Comparison of ENCODE assay signal across 38 cellular contexts in genomic region chr18:23842305-23842704, GRCh38.
"Had no signal": no experiment of that assay in that cellular context is flagged by ENCODE, and none has a peak within 500 bp of the region (broad histone marks: within the 10 kb centered on the region; RNA-seq: fewer than 3 reads in every experiment).

No MANE protein-coding gene starts in this region.

- H3K36me3 Mint-ChIP-seq: activated naive CD4-positive, alpha-beta T cell treated with anti-CD3 and anti-CD28 coated beads, Interleukin-2, amount 10 ng/mL, durations not matched to agents 7 days and 5 days; activated naive CD4-positive, alpha-beta T cell treated with anti-CD3 and anti-CD28 coated beads, Interleukin-2, amount 50 U/mL, for 24 hours; activated naive CD4-positive, alpha-beta T cell treated with anti-CD3 and anti-CD28 coated beads, Interleukin-2, amount 50 U/mL, for 72 hours; activated naive CD8-positive, alpha-beta T cell; activated naive CD8-positive, alpha-beta T cell treated with anti-CD3 and anti-CD28 coated beads for 36 hours; activated naive CD8-positive, alpha-beta T cell treated with anti-CD3 and anti-CD28 coated beads, Interleukin-2, amount 10 ng/mL, durations not matched to agents 7 days and 5 days; brain had no signal

- H3K9me3 ChIP-seq: adrenal gland, ascending aorta, body of pancreas, breast epithelium had no signal

- H3K36me3 ChIP-seq: adrenal gland, ascending aorta, brain microvascular endothelial cell, breast epithelium, cardiac muscle cell had no signal

- H3K4me3 ChIP-seq: adrenal gland, ascending aorta, body of pancreas, breast epithelium, cardiac muscle cell had no signal

- H3K27ac Mint-ChIP-seq: activated naive CD4-positive, alpha-beta T cell treated with anti-CD3 and anti-CD28 coated beads for 36 hours; activated naive CD4-positive, alpha-beta T cell treated with anti-CD3 and anti-CD28 coated beads, Interleukin-2, amount 10 ng/mL, durations not matched to agents 7 days and 5 days; activated naive CD4-positive, alpha-beta T cell treated with anti-CD3 and anti-CD28 coated beads, Interleukin-2, amount 50 U/mL, for 24 hours; activated naive CD8-positive, alpha-beta T cell; activated naive CD8-positive, alpha-beta T cell treated with anti-CD3 and anti-CD28 coated beads for 36 hours; activated naive CD8-positive, alpha-beta T cell treated with anti-CD3 and anti-CD28 coated beads, Interleukin-2, amount 10 ng/mL, durations not matched to agents 7 days and 5 days; activated naive CD8-positive, alpha-beta T cell treated with anti-CD3 and anti-CD28 coated beads, Interleukin-2, amount 50 U/mL, for 24 hours; activated T-cell treated with anti-CD3 and anti-CD28 coated beads, Interleukin-2, amount 50 U/mL, for 24 hours; activated T-cell treated with anti-CD3 and anti-CD28 coated beads, Interleukin-2, amount 50 U/mL, for 72 hours; activated T-helper 1 cell treated with anti-CD3 and anti-CD28 coated beads, Interleukin-12 subunit alpha, Interleukin-12 subunit beta, Interleukin-2, Interleukin-4 antibody, amounts not matched to agents 30 ng/mL and 10 ng/mL and 1 ng/mL, durations not matched to agents 14 hours and 24 hours and 36 hours; activated T-helper 17 cell treated with anti-CD3 and anti-CD28 coated beads, Interleukin-2, amount 50 U/mL, for 72 hours; activated T-helper 2 cell treated with anti-CD3 and anti-CD28 coated beads, Interferon-gamma antibody, Interleukin-2, Interleukin-4, amounts not matched to agents 10 μg/mL and 5 μg/mL and 100 μg/mL, durations not matched to agents 14 hours and 24 hours and 36 hours; brain had no signal

- H3K27ac ChIP-seq: adrenal gland, ascending aorta, body of pancreas, brain microvascular endothelial cell, breast epithelium, cardiac muscle cell had no signal

- H3K27me3 Mint-ChIP-seq: activated naive CD4-positive, alpha-beta T cell treated with anti-CD3 and anti-CD28 coated beads, Interleukin-2, amount 50 U/mL, for 24 hours; activated naive CD8-positive, alpha-beta T cell; activated naive CD8-positive, alpha-beta T cell treated with anti-CD3 and anti-CD28 coated beads for 36 hours; activated naive CD8-positive, alpha-beta T cell treated with anti-CD3 and anti-CD28 coated beads, Interleukin-2, amount 50 U/mL, for 24 hours; activated T-cell treated with anti-CD3 and anti-CD28 coated beads, Interleukin-2, amount 50 U/mL, for 24 hours; activated T-helper 17 cell treated with anti-CD3 and anti-CD28 coated beads, Interleukin-2, amount 50 U/mL, for 72 hours; brain; central memory CD8-positive, alpha-beta T cell had no signal

- H3K4me3 Mint-ChIP-seq: activated naive CD4-positive, alpha-beta T cell treated with anti-CD3 and anti-CD28 coated beads for 36 hours; activated naive CD4-positive, alpha-beta T cell treated with anti-CD3 and anti-CD28 coated beads, Interleukin-2, amount 10 ng/mL, durations not matched to agents 7 days and 5 days; activated naive CD4-positive, alpha-beta T cell treated with anti-CD3 and anti-CD28 coated beads, Interleukin-2, amount 50 U/mL, for 24 hours; activated naive CD8-positive, alpha-beta T cell; activated naive CD8-positive, alpha-beta T cell treated with anti-CD3 and anti-CD28 coated beads for 36 hours; activated naive CD8-positive, alpha-beta T cell treated with anti-CD3 and anti-CD28 coated beads, Interleukin-2, amount 10 ng/mL, durations not matched to agents 7 days and 5 days; activated naive CD8-positive, alpha-beta T cell treated with anti-CD3 and anti-CD28 coated beads, Interleukin-2, amount 50 U/mL, for 24 hours; activated T-cell treated with anti-CD3 and anti-CD28 coated beads, Interleukin-2, amount 50 U/mL, for 24 hours; activated T-cell treated with anti-CD3 and anti-CD28 coated beads, Interleukin-2, amount 50 U/mL, for 4 hours; activated T-cell treated with anti-CD3 and anti-CD28 coated beads, Interleukin-2, amount 50 U/mL, for 72 hours; activated T-helper 1 cell treated with anti-CD3 and anti-CD28 coated beads, Interleukin-12 subunit alpha, Interleukin-12 subunit beta, Interleukin-2, Interleukin-4 antibody, amounts not matched to agents 30 ng/mL and 10 ng/mL and 1 ng/mL, durations not matched to agents 14 hours and 24 hours and 36 hours; activated T-helper 17 cell treated with anti-CD3 and anti-CD28 coated beads, Interleukin-2, amount 50 U/mL, for 72 hours; brain; central memory CD8-positive, alpha-beta T cell had no signal

- H3K27me3 ChIP-seq: adrenal gland, ascending aorta, body of pancreas, brain microvascular endothelial cell, breast epithelium, cardiac muscle cell had no signal

- DNase-seq: activated effector memory CD4-positive, alpha-beta T cell treated with anti-CD3 and anti-CD28 coated beads, Interleukin-2, amount 50 U/mL, for 16 hours; activated effector memory CD4-positive, alpha-beta T cell treated with Interleukin-2 at 50 U/mL for 16 hours; activated gamma-delta T cell; activated gamma-delta T cell treated with Interleukin-2 at 50 U/mL for 16 hours; activated naive CD4-positive, alpha-beta T cell; activated naive CD4-positive, alpha-beta T cell treated with anti-CD3 and anti-CD28 coated beads for 36 hours; activated naive CD4-positive, alpha-beta T cell treated with anti-CD3 and anti-CD28 coated beads, Interleukin-2, amount 10 ng/mL, durations not matched to agents 7 days and 5 days; activated naive CD4-positive, alpha-beta T cell treated with anti-CD3 and anti-CD28 coated beads, Interleukin-2, amount 50 U/mL, for 16 hours; activated naive CD4-positive, alpha-beta T cell treated with Interleukin-2 at 50 U/mL for 16 hours; activated naive CD8-positive, alpha-beta T cell treated with anti-CD3 and anti-CD28 coated beads for 36 hours; activated naive CD8-positive, alpha-beta T cell treated with anti-CD3 and anti-CD28 coated beads, Interleukin-2, amount 10 ng/mL, durations not matched to agents 7 days and 5 days; activated naive CD8-positive, alpha-beta T cell treated with anti-CD3 and anti-CD28 coated beads, Interleukin-2, amount 50 U/mL, for 24 hours; activated T-cell treated with anti-CD3 and anti-CD28 coated beads, Interleukin-2, amount 50 U/mL, for 1 hour; activated T-cell treated with anti-CD3 and anti-CD28 coated beads, Interleukin-2, amount 50 U/mL, for 24 hours; activated T-cell treated with anti-CD3 and anti-CD28 coated beads, Interleukin-2, amount 50 U/mL, for 4 hours; activated T-cell treated with anti-CD3 and anti-CD28 coated beads, Interleukin-2, amount 50 U/mL, for 48 hours; activated T-cell treated with anti-CD3 and anti-CD28 coated beads, Interleukin-2, amount 50 U/mL, for 72 hours; adrenal gland; amniotic stem cell; amygdala; anterior cingulate cortex; aorta; body of pancreas; brain microvascular endothelial cell; caudate nucleus; central memory CD4-positive, alpha-beta T cell; cerebellar nuclear complex had no signal

- H3K9me3 Mint-ChIP-seq: activated naive CD4-positive, alpha-beta T cell treated with anti-CD3 and anti-CD28 coated beads for 36 hours; activated naive CD4-positive, alpha-beta T cell treated with anti-CD3 and anti-CD28 coated beads, Interleukin-2, amount 10 ng/mL, durations not matched to agents 7 days and 5 days; activated naive CD4-positive, alpha-beta T cell treated with anti-CD3 and anti-CD28 coated beads, Interleukin-2, amount 50 U/mL, for 24 hours; activated naive CD4-positive, alpha-beta T cell treated with anti-CD3 and anti-CD28 coated beads, Interleukin-2, amount 50 U/mL, for 72 hours; activated naive CD8-positive, alpha-beta T cell treated with anti-CD3 and anti-CD28 coated beads for 36 hours; activated naive CD8-positive, alpha-beta T cell treated with anti-CD3 and anti-CD28 coated beads, Interleukin-2, amount 10 ng/mL, durations not matched to agents 7 days and 5 days; activated naive CD8-positive, alpha-beta T cell treated with anti-CD3 and anti-CD28 coated beads, Interleukin-2, amount 50 U/mL, for 24 hours; activated T-cell treated with anti-CD3 and anti-CD28 coated beads, Interleukin-2, amount 50 U/mL, for 24 hours; activated T-cell treated with anti-CD3 and anti-CD28 coated beads, Interleukin-2, amount 50 U/mL, for 4 hours; activated T-cell treated with anti-CD3 and anti-CD28 coated beads, Interleukin-2, amount 50 U/mL, for 72 hours; activated T-helper 1 cell treated with anti-CD3 and anti-CD28 coated beads, Interleukin-12 subunit alpha, Interleukin-12 subunit beta, Interleukin-2, Interleukin-4 antibody, amounts not matched to agents 30 ng/mL and 10 ng/mL and 1 ng/mL, durations not matched to agents 14 hours and 24 hours and 36 hours; activated T-helper 17 cell treated with anti-CD3 and anti-CD28 coated beads, Interleukin-2, amount 50 U/mL, for 72 hours; activated T-helper 2 cell treated with anti-CD3 and anti-CD28 coated beads, Interferon-gamma antibody, Interleukin-2, Interleukin-4, amounts not matched to agents 10 μg/mL and 5 μg/mL and 100 μg/mL, durations not matched to agents 14 hours and 24 hours and 36 hours; central memory CD8-positive, alpha-beta T cell had no signal

- H3K4me1 ChIP-seq: adrenal gland, body of pancreas, breast epithelium had no signal

- H3K4me1 Mint-ChIP-seq: activated naive CD4-positive, alpha-beta T cell treated with anti-CD3 and anti-CD28 coated beads, Interleukin-2, amount 50 U/mL, for 24 hours; brain; central memory CD8-positive, alpha-beta T cell had no signal
